8 cellular contexts compared by ENCODE assay signal in genomic region chr17:40111221-40112128, GRCh38. TPM values are rescaled to one million over a fixed set of nuclear protein-coding genes. Genes with fewer than 3 reads are reported as not detected.
DNase-seq lines count a peak whose midpoint lies in the region; ATAC-seq and TF ChIP-seq lines count a peak whose summit lies in the region.

No MANE protein-coding gene starts in this region.

- H3K27ac ChIP-seq in psoas muscle: peak overlapping the region; percentile 99

- H3K9me3 ChIP-seq in psoas muscle: no peaks in the 10 kb centered on the region

- peaks cover 71 to 74% (median 74%) of the 10 kb centered on the region in 3 donors for H3K4me1 Mint-ChIP-seq in T-cell

- in situ Hi-C loops in astrocyte of the cerebellum (cut with HindIII; ENCODE audit: low sequenced_read_pairs): loop anchor here (5.0 kb wide), 1 partner anchor 79 kb away; no protein-coding TSS in a partner anchor

- WGBS in psoas muscle, 3 donors: 0 to 1% (median 0%) methylated on average over 12 of the region's 12 CpGs

- no peak overlapping the region for H3K4me3 ChIP-seq in astrocyte of the cerebellum (ENCODE audit: low read depth, low read length)
- H3K4me3 ChIP-seq in psoas muscle: peak overlapping the region; percentile 46

- CTCF ChIA-PET in T-cell (lab: Charles Lee): interaction anchor here (0.6 to 5.0 kb wide), 16 partner anchors 9 to 107 kb away, joined by 3 to 75 read pairs (median 8); partner anchors contain the start of genes CASC3 (in 1 of the 2), MSL1 (in 1 of the 2), NR1D1 (in 1 of the 2) and WIPF2 (in 1 of the 2)

- DNase-seq in D341Med (ENCODE audit: low spot score) (peak; percentile 95), HCEC 1CT (peak; percentile 97), NCI-H187 (lab: John Stamatoyannopoulos, UW) (peak; percentile 41 to 65), T-cell (peak in 32 of 34 experiments; percentile 44 to 74 (median 59)), astrocyte of the cerebellum (ENCODE audit: low read depth) (peak; percentile 91), left ventricle myocardium superior (peak; percentile 90), psoas muscle (peak; percentile 92 to 95)

- H3K4me3 Mint-ChIP-seq in T-cell: peak overlapping the region; percentile 57 to 66 (median 59)

- no peaks in the 10 kb centered on the region for H3K27me3 ChIP-seq in psoas muscle (ENCODE audit: insufficient read depth in 3 of 3, low read length in 2 of 3)

- intact Hi-C loops in left ventricle myocardium superior (cut with micrococcal nuclease) (loop anchor here (5.0 kb wide), 1 partner anchor 49 kb away; the partner anchor contains the start of gene THRA), psoas muscle (cut with DNase I) (loop anchor here (2.0 kb wide), 4 partner anchors 43 to 57 kb away; partner anchors contain the start of gene THRA (in 1 of the 2))

- POLR2A ChIA-PET in T-cell (lab: Charles Lee): interaction anchor here (0.5 to 1.2 kb wide), 5 partner anchors 10 to 85 kb away, joined by 3 to 4 read pairs (median 3); partner anchors contain the start of genes CASC3 (in 1 of the 2) and MSL1 (in 1 of the 2)

- peak overlapping the region; percentile 93 to 94 for H3K27ac Mint-ChIP-seq in T-cell

- no peaks in the 10 kb centered on the region for H3K9me3 Mint-ChIP-seq in T-cell

- peaks cover 78% of the 10 kb centered on the region for H3K4me1 ChIP-seq in psoas muscle

- peak; percentile 28 to 50 (median 36) for ATAC-seq in T-cell (replicated peaks in 1 of 4)
- ATAC-seq in left ventricle myocardium superior: peak; percentile 76
- ATAC-seq in psoas muscle: peak; percentile 73 to 79 (median 78)
- no peak for ATAC-seq in HG03439 (IDR thresholded peaks at IDR 0.05; ENCODE audit: unreplicated experiment)

- H3K36me3 Mint-ChIP-seq in T-cell: no peaks in the 10 kb centered on the region

- H3K36me3 ChIP-seq in psoas muscle (ENCODE audit: insufficient read depth in 1 of 2, low read depth in 1 of 2): no peaks in the 10 kb centered on the region

- TF ChIP-seq CTCF in astrocyte of the cerebellum (IDR thresholded peaks at IDR 0.05; ENCODE audit: low read depth, low read length, missing control alignments): peak; percentile 72
- TF ChIP-seq CTCF in psoas muscle (IDR thresholded peaks at IDR 0.05): peak; percentile 75

- no peaks in the 10 kb centered on the region for H3K27me3 Mint-ChIP-seq in T-cell

RNA-seq across cellular contexts. Expression of gene MSL1, which starts 10.3 kb away (rescaled TPM):
- total RNA-seq in T-cell: 100 to 1,000 TPM; 106 to 136 (median 115) TPM
- total RNA-seq in left ventricle myocardium superior: 49.1 TPM
- 10 to 100 TPM; 63.3 to 75.6 (median 69.0) TPM for total RNA-seq in psoas muscle
- polyA plus RNA-seq in psoas muscle: 10 to 100 TPM; 48.6 to 84.7 (median 56.4) TPM

RNA-seq across cellular contexts. Expression of gene NR1D1, which starts 11.1 kb away (rescaled TPM):
- total RNA-seq in T-cell (10 to 100 TPM; 11.5 to 33.6 (median 21.9) TPM), left ventricle myocardium superior (21.5 TPM), psoas muscle (10 to 100 TPM; 29.4 to 88.7 (median 51.0) TPM)
- 10 to 100 TPM; 21.4 to 41.6 (median 24.4) TPM for polyA plus RNA-seq in psoas muscle

RNA-seq across cellular contexts. Expression of gene CASC3, which starts 28.9 kb away (rescaled TPM):
- 100 to 1,000 TPM; 116 to 161 (median 126) TPM for total RNA-seq in T-cell
- total RNA-seq in left ventricle myocardium superior: 48.1 TPM
- total RNA-seq in psoas muscle: 10 to 100 TPM; 43.9 to 76.7 (median 57.1) TPM
- polyA plus RNA-seq in psoas muscle: 10 to 100 TPM; 34.5 to 53.6 (median 38.6) TPM

RNA-seq across cellular contexts. Expression of gene THRA, which starts 48.7 kb away (rescaled TPM):
- total RNA-seq in T-cell (10 to 100 TPM; 30.4 to 54.0 (median 48.9) TPM), left ventricle myocardium superior (98.1 TPM), psoas muscle (10 to 100 TPM; 39.5 to 55.1 (median 42.9) TPM)
- polyA plus RNA-seq in psoas muscle: 10 to 100 TPM in 2 of 3 donors, 1 to 10 TPM in 1; 9.5 to 60.0 (median 29.0) TPM

RNA-seq across cellular contexts. Expression of gene MED24, which starts 57.3 kb away (rescaled TPM):
- 100 to 1,000 TPM in 1 of 5 donors, 10 to 100 TPM in 4; 75.9 to 104 (median 87.0) TPM for total RNA-seq in T-cell
- total RNA-seq in left ventricle myocardium superior: 56.9 TPM
- 100 to 1,000 TPM in 2 of 4 donors, 10 to 100 TPM in 2; 56.3 to 120 (median 87.9) TPM for total RNA-seq in psoas muscle
- polyA plus RNA-seq in psoas muscle: 100 to 1,000 TPM in 1 of 3 donors, 10 to 100 TPM in 2; 51.1 to 115 (median 55.9) TPM
